ENCODE assay signal across 1 cellular context in genomic region chr1:160885080-160885479, GRCh38.
TF ChIP-seq lines count a peak whose summit lies in the region.

Gene ITLN1 (minus strand): TSS chr1:160885180. CDS start chr1:160884877, 303 bp downstream.

TF ChIP-seq in WTC11, 78 proteins besides CTCF, POLR2A, EP300 and RAD21 (continued from another document):
- TF ChIP-seq ZNF281 (CRISPR knock-in tag; IDR thresholded peaks at IDR 0.05) (no peak), FOXP1 (CRISPR knock-in tag; IDR thresholded peaks at IDR 0.05; ENCODE audit: borderline replicate concordance) (no peak), SMAD4 (CRISPR knock-in tag; IDR thresholded peaks at IDR 0.05) (no peak), ZNF138 (CRISPR knock-in tag; conservative IDR thresholded peaks at IDR 0.05) (no peak), CBFB (CRISPR knock-in tag; IDR thresholded peaks at IDR 0.05; ENCODE audit: low read depth) (no peak), NFATC4 (CRISPR knock-in tag; IDR thresholded peaks at IDR 0.05) (no peak), SMAD3 (CRISPR knock-in tag; IDR thresholded peaks at IDR 0.05; ENCODE audit: borderline replicate concordance) (no peak), ZNF317 (CRISPR knock-in tag; IDR thresholded peaks at IDR 0.05; ENCODE audit: borderline replicate concordance, low read depth) (no peak), NFYB (CRISPR knock-in tag; conservative IDR thresholded peaks at IDR 0.05; ENCODE audit: low read depth) (no peak), ZMAT4 (CRISPR knock-in tag; IDR thresholded peaks at IDR 0.05) (no peak), STAT6 (CRISPR knock-in tag; conservative IDR thresholded peaks at IDR 0.05; ENCODE audit: low read depth) (no peak)
- TF ChIP-seq, protein P1, sequence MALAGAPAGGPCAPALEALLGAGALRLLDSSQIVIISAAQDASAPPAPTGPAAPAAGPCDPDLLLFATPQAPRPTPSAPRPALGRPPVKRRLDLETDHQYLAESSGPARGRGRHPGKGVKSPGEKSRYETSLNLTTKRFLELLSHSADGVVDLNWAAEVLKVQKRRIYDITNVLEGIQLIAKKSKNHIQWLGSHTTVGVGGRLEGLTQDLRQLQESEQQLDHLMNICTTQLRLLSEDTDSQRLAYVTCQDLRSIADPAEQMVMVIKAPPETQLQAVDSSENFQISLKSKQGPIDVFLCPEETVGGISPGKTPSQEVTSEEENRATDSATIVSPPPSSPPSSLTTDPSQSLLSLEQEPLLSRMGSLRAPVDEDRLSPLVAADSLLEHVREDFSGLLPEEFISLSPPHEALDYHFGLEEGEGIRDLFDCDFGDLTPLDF (CRISPR knock-in tag; IDR thresholded peaks at IDR 0.05): no peak
- TF ChIP-seq, protein P2, sequence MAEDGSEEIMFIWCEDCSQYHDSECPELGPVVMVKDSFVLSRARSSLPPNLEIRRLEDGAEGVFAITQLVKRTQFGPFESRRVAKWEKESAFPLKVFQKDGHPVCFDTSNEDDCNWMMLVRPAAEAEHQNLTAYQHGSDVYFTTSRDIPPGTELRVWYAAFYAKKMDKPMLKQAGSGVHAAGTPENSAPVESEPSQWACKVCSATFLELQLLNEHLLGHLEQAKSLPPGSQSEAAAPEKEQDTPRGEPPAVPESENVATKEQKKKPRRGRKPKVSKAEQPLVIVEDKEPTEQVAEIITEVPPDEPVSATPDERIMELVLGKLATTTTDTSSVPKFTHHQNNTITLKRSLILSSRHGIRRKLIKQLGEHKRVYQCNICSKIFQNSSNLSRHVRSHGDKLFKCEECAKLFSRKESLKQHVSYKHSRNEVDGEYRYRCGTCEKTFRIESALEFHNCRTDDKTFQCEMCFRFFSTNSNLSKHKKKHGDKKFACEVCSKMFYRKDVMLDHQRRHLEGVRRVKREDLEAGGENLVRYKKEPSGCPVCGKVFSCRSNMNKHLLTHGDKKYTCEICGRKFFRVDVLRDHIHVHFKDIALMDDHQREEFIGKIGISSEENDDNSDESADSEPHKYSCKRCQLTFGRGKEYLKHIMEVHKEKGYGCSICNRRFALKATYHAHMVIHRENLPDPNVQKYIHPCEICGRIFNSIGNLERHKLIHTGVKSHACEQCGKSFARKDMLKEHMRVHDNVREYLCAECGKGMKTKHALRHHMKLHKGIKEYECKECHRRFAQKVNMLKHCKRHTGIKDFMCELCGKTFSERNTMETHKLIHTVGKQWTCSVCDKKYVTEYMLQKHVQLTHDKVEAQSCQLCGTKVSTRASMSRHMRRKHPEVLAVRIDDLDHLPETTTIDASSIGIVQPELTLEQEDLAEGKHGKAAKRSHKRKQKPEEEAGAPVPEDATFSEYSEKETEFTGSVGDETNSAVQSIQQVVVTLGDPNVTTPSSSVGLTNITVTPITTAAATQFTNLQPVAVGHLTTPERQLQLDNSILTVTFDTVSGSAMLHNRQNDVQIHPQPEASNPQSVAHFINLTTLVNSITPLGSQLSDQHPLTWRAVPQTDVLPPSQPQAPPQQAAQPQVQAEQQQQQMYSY (CRISPR knock-in tag; IDR thresholded peaks at IDR 0.05): no peak
- TF ChIP-seq, protein P3, sequence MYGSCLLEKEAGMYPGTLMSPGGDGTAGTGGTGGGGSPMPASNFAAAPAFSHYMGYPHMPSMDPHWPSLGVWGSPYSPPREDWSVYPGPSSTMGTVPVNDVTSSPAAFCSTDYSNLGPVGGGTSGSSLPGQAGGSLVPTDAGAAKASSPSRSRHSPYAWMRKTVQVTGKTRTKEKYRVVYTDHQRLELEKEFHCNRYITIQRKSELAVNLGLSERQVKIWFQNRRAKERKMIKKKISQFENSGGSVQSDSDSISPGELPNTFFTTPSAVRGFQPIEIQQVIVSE (CRISPR knock-in tag; IDR thresholded peaks at IDR 0.05; ENCODE audit: borderline replicate concordance): no peak
